In the genomic region with DNA sequence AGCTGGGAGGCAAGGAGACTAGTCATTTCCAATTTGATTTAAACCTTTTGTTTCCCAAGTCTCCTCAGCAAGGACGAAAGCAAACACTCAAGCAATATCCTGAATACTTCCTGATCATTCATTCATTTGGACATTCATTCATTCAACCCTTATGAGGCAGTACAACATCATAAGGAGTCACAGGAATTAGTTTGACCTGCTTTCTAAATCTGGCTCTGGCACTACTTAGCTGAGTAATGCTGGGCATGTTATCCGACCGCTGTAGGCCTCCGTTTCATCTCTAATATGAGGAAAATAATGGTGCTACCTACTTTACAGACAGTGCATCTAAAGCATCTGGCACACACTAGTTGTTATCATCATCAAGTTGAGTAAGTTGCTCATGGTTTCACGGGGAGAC, we compare ENCODE assay signal across 11 cellular contexts.
"Had no signal": no experiment of that assay in that cellular context is flagged by ENCODE, and none has a peak within 500 bp of the region (broad histone marks: within the 10 kb centered on the region; RNA-seq: fewer than 3 reads in every experiment).

No MANE protein-coding gene starts in this region.

- DNase-seq: GM23248, GOT3, H7, H9, HCEC 1CT, HFFc6 had no signal

- FAIRE-seq: H1, H54 had no signal

- H3K4me3 Mint-ChIP-seq: GM23338, H9, HFFc6 had no signal

- H3K36me3 ChIP-seq: HAP-1 had no signal

- H3K4me1 ChIP-seq: HAP-1 had no signal

- H3K4me2 ChIP-seq: GM23338 had no signal

- H3K9me3 Mint-ChIP-seq: GM23338, H9 had no signal

- ATAC-seq: GM23338, HCT116 had no signal

- H3K27ac Mint-ChIP-seq: GM23338, H9, HFFc6 had no signal

- H2AFZ ChIP-seq: GM23248, GM23338 had no signal

- H3K4me1 Mint-ChIP-seq: GM23338 had no signal

- H3K27ac ChIP-seq: GM23248 had no signal

- H3K9ac ChIP-seq: GM23248 had no signal

- H3K9me3 ChIP-seq: HAP-1 had no signal

- H3K4me3 ChIP-seq: GM23248, GM23338, HAP-1 had no signal
